8 cellular contexts compared by ENCODE assay signal in the genomic region with DNA sequence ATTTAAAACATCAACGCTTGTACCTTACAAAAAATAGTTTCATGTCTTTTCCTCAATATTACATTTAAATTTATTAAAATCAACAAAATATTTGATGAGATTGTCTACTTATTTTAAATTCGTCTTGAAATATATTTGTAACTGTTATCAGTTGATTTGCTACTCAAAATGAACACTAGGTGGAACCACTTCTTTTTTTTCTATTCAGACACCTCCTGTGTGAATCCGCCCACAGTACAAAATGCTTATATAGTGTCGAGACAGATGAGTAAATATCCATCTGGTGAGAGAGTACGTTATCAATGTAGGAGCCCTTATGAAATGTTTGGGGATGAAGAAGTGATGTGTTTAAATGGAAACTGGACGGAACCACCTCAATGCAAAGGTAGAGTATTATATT. TPM values are rescaled to one million over a fixed set of nuclear protein-coding genes. Genes with fewer than 3 reads are reported as not detected.
A peak's percentile ranks its signal among the peaks of the same experiment; 100 is the strongest.
DNase-seq lines count a peak whose midpoint lies in the region; ATAC-seq and TF ChIP-seq lines count a peak whose summit lies in the region.
"Not testable (repeated sequence)": the region's sequence is repeated elsewhere in the genome, so short reads cannot be mapped to it uniquely, and the experiment has no call there.

No MANE protein-coding gene starts in this region.

- DNase-seq in GM06990 (ENCODE audit: extremely low read depth, insufficient read length); type B pancreatic cell (ENCODE audit: extremely low spot score, unreplicated experiment): not testable (repeated sequence)
- DNase-seq in NCI-H1417 (lab: John Stamatoyannopoulos, UW) (peak; percentile 24 to 85 (median 79)), NOMO-1 treated with DMSO at 0.1 percent for 48 hours (lab: John Stamatoyannopoulos, UW; ENCODE audit: unreplicated experiment) (peak; percentile 9), astrocyte of the spinal cord (ENCODE audit: low read depth, low spot score) (peak; percentile 48), hepatocyte (ENCODE audit: low spot score) (peak; percentile 43)

- H3K27ac ChIP-seq in hepatocyte = not testable (repeated sequence)

- not testable (repeated sequence) for H3K9me2 ChIP-seq in hepatocyte (replicated peaks; ENCODE audit: insufficient read depth)

- ATAC-seq in GM21528 (IDR thresholded peaks at IDR 0.05; ENCODE audit: low FRiP score, unreplicated experiment) (peak; percentile 84), HG03354 (IDR thresholded peaks at IDR 0.05; ENCODE audit: poor library complexity, severe bottlenecking, unreplicated experiment) (peak; percentile 84)

- H3K36me3 Mint-ChIP-seq in type B pancreatic cell = not testable (repeated sequence)

- in situ Hi-C loops in astrocyte of the spinal cord (cut with HindIII; ENCODE audit: low sequenced_read_pairs) = not testable (repeated sequence)

- H3K79me2 ChIP-seq in hepatocyte = not testable (repeated sequence)

- not testable (repeated sequence) for H4K20me1 ChIP-seq in hepatocyte (ENCODE audit: insufficient read depth, poor library complexity, severe bottlenecking)

- not testable (repeated sequence) for H3K27me3 ChIP-seq in GM06990 (replicated peaks; ENCODE audit: control insufficient read depth, insufficient read depth, low read length); hepatocyte

- H3K9me3 Mint-ChIP-seq in type B pancreatic cell = not testable (repeated sequence)

- peak; percentile 25 for TF ChIP-seq CTCF in GM06990 (IDR thresholded peaks at IDR 0.05; ENCODE audit: insufficient read depth, low read length, poor library complexity, severe bottlenecking)
- TF ChIP-seq CTCF in astrocyte of the spinal cord (IDR thresholded peaks at IDR 0.05; ENCODE audit: low read depth, low read length) = not testable (repeated sequence)
- TF ChIP-seq CTCF in hepatocyte (IDR thresholded peaks at IDR 0.05; ENCODE audit: poor library complexity) = peak; percentile 46
- TF ChIP-seq CTCF in type B pancreatic cell (conservative IDR thresholded peaks at IDR 0.05) = peak; percentile 75

- H3K4me3 Mint-ChIP-seq in type B pancreatic cell = not testable (repeated sequence)

- not testable (repeated sequence) for H3K4me1 ChIP-seq in hepatocyte (ENCODE audit: insufficient read depth)

- not testable (repeated sequence) for H3K4me1 Mint-ChIP-seq in type B pancreatic cell (ENCODE audit: unreplicated experiment)

- not testable (repeated sequence) for H3K4me2 ChIP-seq in hepatocyte

- H3K27me3 Mint-ChIP-seq in type B pancreatic cell = not testable (repeated sequence)

- 31% methylated on average over 6 of the region's 6 CpGs for WGBS in hepatocyte (ENCODE audit: low lambda C conversion rate, missing lambda C conversion rate)

- not testable (repeated sequence) for H3K27ac Mint-ChIP-seq in type B pancreatic cell

- H3K9me3 ChIP-seq in hepatocyte (ENCODE audit: low read depth) = not testable (repeated sequence)

- H3K36me3 ChIP-seq in GM06990 (ENCODE audit: control insufficient read depth, insufficient read depth, low read length); hepatocyte (replicated peaks; ENCODE audit: insufficient read depth, low read depth): not testable (repeated sequence)

- H2AFZ ChIP-seq in hepatocyte = not testable (repeated sequence)

- H3K4me3 ChIP-seq in GM06990 (replicated peaks; ENCODE audit: low read depth, low read length); astrocyte of the spinal cord (ENCODE audit: low read depth, low read length); hepatocyte: not testable (repeated sequence)

RNA-seq across cellular contexts. Expression of gene CFHR3, which starts 31.4 kb away (rescaled TPM):
- total RNA-seq in hepatocyte (1.7 and 1.8 TPM in 2 replicates), type B pancreatic cell (ENCODE audit: low replicate concordance) (1.5 TPM in 1 of 2 replicates, not detected in the other)
- polyA plus RNA-seq in hepatocyte = 1.7 and 2.3 TPM in 2 replicates
